Comparison of ENCODE assay signal across 8 cellular contexts in the genomic region with DNA sequence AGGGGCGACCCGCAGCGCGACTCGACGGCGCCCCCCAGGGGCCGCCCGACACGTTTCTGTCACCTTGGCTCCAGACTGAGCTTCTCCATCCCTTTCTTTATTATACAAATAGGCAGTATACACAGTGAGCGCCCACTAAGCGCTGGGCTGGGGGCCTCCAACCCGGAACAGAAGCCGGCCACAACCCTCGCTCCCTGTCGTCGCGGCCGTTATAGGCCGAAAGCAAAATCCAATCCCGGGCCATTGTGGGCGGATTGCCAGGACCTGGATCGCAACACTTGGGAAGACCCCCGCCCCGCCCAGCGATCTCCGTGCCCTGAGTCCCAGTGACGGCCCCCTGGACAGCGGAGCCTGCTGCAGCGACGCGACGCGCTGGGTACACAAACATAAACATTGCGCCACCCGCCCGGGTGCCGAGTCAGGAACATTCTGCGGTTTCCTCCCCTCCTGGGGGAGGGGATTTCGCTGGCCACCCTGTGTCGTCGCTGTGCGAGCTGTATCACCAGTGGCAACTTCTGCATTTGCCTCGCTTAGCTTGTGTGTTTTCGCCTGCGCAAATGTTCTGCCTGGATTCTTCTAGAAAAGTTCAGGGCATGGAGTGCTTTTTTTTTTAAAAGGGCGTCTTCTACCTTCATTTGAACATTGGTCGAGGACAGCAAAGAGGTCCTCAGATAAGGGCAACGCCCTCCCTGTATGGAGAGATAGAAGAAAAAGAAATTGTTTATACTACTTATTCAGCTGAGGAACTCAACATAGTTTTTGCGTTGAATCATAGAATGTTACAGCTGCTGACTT. TPM values are rescaled to one million over a fixed set of nuclear protein-coding genes. Genes with fewer than 3 reads are reported as not detected.
DNase-seq lines count a peak whose midpoint lies in the region; ATAC-seq and TF ChIP-seq lines count a peak whose summit lies in the region.

No MANE protein-coding gene starts in this region.

- 2 to 4% (median 3%) methylated on average over 49 to 50 of the region's 50 CpGs for WGBS in stomach, 5 donors

- H3K4me1 ChIP-seq in HUES48 (ENCODE audit: control insufficient read depth, insufficient read depth, low read length) = peaks cover 9% of the 10 kb centered on the region
- H3K4me1 ChIP-seq in stomach = peaks cover 46 to 84% (median 63%) of the 10 kb centered on the region in 4 donors

- H3K9me3 Mint-ChIP-seq in neural crest cell = no peaks in the 10 kb centered on the region

- H3K36me3 Mint-ChIP-seq in neural crest cell (ENCODE audit: low read depth) = peaks cover 3% of the 10 kb centered on the region

- CTCF ChIA-PET in BJ (lab: Yijun Ruan, JAX) = interaction anchor here (0.5 to 11.6 kb wide), 17 partner anchors 17 to 159 kb away, joined by 3 to 92 read pairs (median 6); no protein-coding TSS in a partner anchor

- H3K4me1 Mint-ChIP-seq in neural crest cell = peaks cover 39% of the 10 kb centered on the region

- TF ChIP-seq CTCF in BJ (IDR thresholded peaks at IDR 0.05; ENCODE audit: insufficient read depth, low read depth, low read length) (peak; percentile 87), fibroblast of villous mesenchyme (IDR thresholded peaks at IDR 0.05; ENCODE audit: insufficient read depth, low read depth, low read length) (peak; percentile 71), neural crest cell (conservative IDR thresholded peaks at IDR 0.05) (peak; percentile 91), stomach (IDR thresholded peaks at IDR 0.05) (peak in 5 of 7 experiments; percentile 51 to 74 (median 64))

- peak; percentile 43 for ATAC-seq in GM19395 (IDR thresholded peaks at IDR 0.05; ENCODE audit: unreplicated experiment)

- H3K4me3 Mint-ChIP-seq in neural crest cell = peak overlapping the region; percentile 99

- H3K27me3 ChIP-seq in BJ (ENCODE audit: control insufficient read depth, insufficient read depth, low read length) (no peaks in the 10 kb centered on the region), HUES48 (ENCODE audit: control insufficient read depth, insufficient read depth, low read length) (peaks cover 36% of the 10 kb centered on the region), stomach (no peaks in the 10 kb centered on the region)

- intact Hi-C loops in stomach (cut with DNase I; ENCODE audit: low total_unique reads) = no loop called here

- peak; percentile 97 for TF ChIP-seq EP300 in stomach (IDR thresholded peaks at IDR 0.05)

- peak overlapping the region; percentile 42 for H3K4me3 ChIP-seq in BJ (ENCODE audit: low read depth, low read length)
- peak overlapping the region; percentile 58 for H3K4me3 ChIP-seq in HUES48 (ENCODE audit: low read depth, low read length)
- H3K4me3 ChIP-seq in fibroblast of villous mesenchyme (ENCODE audit: low read depth, low read length) = peak overlapping the region; percentile 51
- peak overlapping the region; percentile 75 to 89 (median 81) for H3K4me3 ChIP-seq in stomach

- TF ChIP-seq POLR2A in Raji (IDR thresholded peaks at IDR 0.05; ENCODE audit: insufficient read depth, low read depth, low read length) (0 out of 2 replicates have a peak, but pooled peaks have one; percentile 22), stomach (IDR thresholded peaks at IDR 0.05) (no peak)

- no peak overlapping the region for H3K9ac ChIP-seq in HUES48 (ENCODE audit: low read depth, low read length)

- peaks cover 4% of the 10 kb centered on the region for H3K27me3 Mint-ChIP-seq in neural crest cell (ENCODE audit: low read depth)

- peak overlapping the region; percentile 97 for H3K27ac Mint-ChIP-seq in neural crest cell (ENCODE audit: unreplicated experiment)

- H3K36me3 ChIP-seq in BJ (ENCODE audit: control insufficient read depth, insufficient read depth, low read length) = peaks cover 12% of the 10 kb centered on the region
- peaks cover 19% of the 10 kb centered on the region for H3K36me3 ChIP-seq in HUES48 (ENCODE audit: control insufficient read depth, insufficient read depth, low read length)
- H3K36me3 ChIP-seq in stomach = peaks cover 25 to 35% (median 28%) of the 10 kb centered on the region in 4 donors

- DNase-seq in BJ (ENCODE audit: low read depth) (peak; percentile 90), fibroblast of villous mesenchyme (ENCODE audit: low read depth) (peak; percentile 98), neural crest cell (ENCODE audit: low read depth, low spot score) (peak; percentile 76), stomach (peak; percentile 95)
- DNase-seq in activated effector memory CD4-positive, alpha-beta T cell treated with Interleukin-2 at 50 U/mL for 16 hours = peak; percentile 70

- POLR2A ChIA-PET in BJ (lab: Charles Lee) = interaction anchor here (0.7 to 1.8 kb wide), 4 partner anchors 10 to 182 kb away, joined by 3 to 11 read pairs (median 4); no protein-coding TSS in a partner anchor

- peak overlapping the region; percentile 83 for H3K27ac ChIP-seq in HUES48 (ENCODE audit: low read depth, low read length)
- H3K27ac ChIP-seq in stomach = peak overlapping the region; percentile 96 to 100 (median 98)

- no peaks in the 10 kb centered on the region for H3K9me3 ChIP-seq in HUES48 (ENCODE audit: control insufficient read depth, insufficient read depth, low read length)
- H3K9me3 ChIP-seq in stomach = no peaks in the 10 kb centered on the region

RNA-seq across cellular contexts. Expression of gene DUSP1, which starts 1.3 kb away (rescaled TPM):
- polyA plus RNA-seq in BJ (2011; rRNA removed) = 252 and 432 TPM in 2 replicates
- 275 and 403 TPM in 2 replicates for polyA minus RNA-seq in BJ (2011; rRNA and poly(A)+ RNA removed)
- 98.2 and 246 TPM in 2 replicates for total RNA-seq in fibroblast of villous mesenchyme
- total RNA-seq in neural crest cell = 20.6 and 20.9 TPM in 2 replicates
- 100 to 1,000 TPM; 167 to 690 (median 553) TPM for total RNA-seq in stomach
- polyA plus RNA-seq in stomach = 100 to 1,000 TPM in 1 of 3 donors, 10 to 100 TPM in 2; 76.4 to 136 (median 81.9) TPM

Comparison
In these comparisons a context has a peak if more than half of its experiments do, and no peak if none do; other contexts are left out.
1. Peak in every context shown above with its lines: DNase-seq, ATAC-seq, H3K4me3 ChIP-seq and H3K27ac ChIP-seq.